ENCODE assay signal across 12 cellular contexts in genomic region chr13:98879965-98880364, GRCh38.
A peak's percentile ranks its signal among the peaks of the same experiment; 100 is the strongest.
DNase-seq lines count a peak whose midpoint lies in the region; ATAC-seq and TF ChIP-seq lines count a peak whose summit lies in the region.
"Had no signal": no experiment of that assay in that cellular context is flagged by ENCODE, and none has a peak within 500 bp of the region (broad histone marks: within the 10 kb centered on the region; RNA-seq: fewer than 3 reads in every experiment).

No MANE protein-coding gene starts in this region.

- peak; percentile 77 for DNase-seq in DMS153 (lab: John Stamatoyannopoulos, UW)
- peak; percentile 28 for DNase-seq in NCI-H1092 (lab: John Stamatoyannopoulos, UW)
- DNase-seq in NCI-H69 (lab: John Stamatoyannopoulos, UW): peak; percentile 94
- DNase-seq in left kidney (ENCODE audit: low read depth, low spot score): peak; percentile 44
- DNase-seq: cortex of kidney, HCEC 1CT, heart left ventricle, retina, upper lobe of left lung had no signal

- no peak for ATAC-seq in SK-N-SH treated with all-trans-retinoic acid at 6 μM for 48 hours
- no peak for ATAC-seq in esophagus mucosa
- ATAC-seq in HG03432 (IDR thresholded peaks at IDR 0.05; ENCODE audit: unreplicated experiment): no peak
- ATAC-seq: heart left ventricle had no signal

TF ChIP-seq in SK-N-SH treated with all-trans-retinoic acid at 6 μM for 48 hours, 23 proteins besides CTCF, POLR2A, EP300 and RAD21:
- TF ChIP-seq RARB (CRISPR knock-in tag; IDR thresholded peaks at IDR 0.05) (no peak), ZC3H10 (CRISPR knock-in tag; IDR thresholded peaks at IDR 0.05) (no peak), ZNF8 (CRISPR knock-in tag; IDR thresholded peaks at IDR 0.05) (no peak), ISL1 (CRISPR knock-in tag; IDR thresholded peaks at IDR 0.05) (no peak), TCF4 (CRISPR knock-in tag; IDR thresholded peaks at IDR 0.05; ENCODE audit: borderline replicate concordance) (no peak), ESRRG (CRISPR knock-in tag; IDR thresholded peaks at IDR 0.05) (no peak), CSRNP3 (CRISPR knock-in tag; IDR thresholded peaks at IDR 0.05) (no peak), ZFP30 (CRISPR knock-in tag; IDR thresholded peaks at IDR 0.05) (no peak), ARNTL (CRISPR knock-in tag; IDR thresholded peaks at IDR 0.05; ENCODE audit: borderline replicate concordance, low read depth) (no peak), TSHZ2 (CRISPR knock-in tag; IDR thresholded peaks at IDR 0.05) (no peak), GLIS3 (CRISPR knock-in tag; IDR thresholded peaks at IDR 0.05) (no peak), CSDC2 (CRISPR knock-in tag; IDR thresholded peaks at IDR 0.05) (no peak), ZNF565 (CRISPR knock-in tag; conservative IDR thresholded peaks at IDR 0.05; ENCODE audit: low read depth) (no peak), BACH2 (CRISPR knock-in tag; IDR thresholded peaks at IDR 0.05; ENCODE audit: borderline replicate concordance) (no peak), POU6F1 (CRISPR knock-in tag; IDR thresholded peaks at IDR 0.05; ENCODE audit: borderline replicate concordance, low read depth) (no peak), ZFP3 (CRISPR knock-in tag; IDR thresholded peaks at IDR 0.05) (no peak)

Comparison
In these comparisons a context has a peak if more than half of its experiments do, and no peak if none do; other contexts are left out.
1. DNase-seq: peak in every context shown above with its lines; median percentile 94 in NCI-H69; 77 in DMS153; 44 in left kidney; 28 in NCI-H1092.